1 cellular context compared by ENCODE assay signal in genomic region chr17:61444831-61445230, GRCh38.
TF ChIP-seq lines count a peak whose summit lies in the region.

No MANE protein-coding gene starts in this region.

TF ChIP-seq in A549, 52 proteins besides CTCF, POLR2A, EP300 and RAD21 (continued from another document):
- TF ChIP-seq E2F6 (IDR thresholded peaks at IDR 0.05; ENCODE audit: borderline replicate concordance, low read depth): no peak
- no peak for TF ChIP-seq MAFK (IDR thresholded peaks at IDR 0.05; ENCODE audit: partially characterized antibody)
- no peak for TF ChIP-seq NFE2L2 (conservative IDR thresholded peaks at IDR 0.05; ENCODE audit: low read length)
- no peak for TF ChIP-seq FOSB (CRISPR knock-in tag; IDR thresholded peaks at IDR 0.05)
- no peak for TF ChIP-seq ZC3H11A (IDR thresholded peaks at IDR 0.05)
- TF ChIP-seq NPAS2 (CRISPR knock-in tag; IDR thresholded peaks at IDR 0.05; ENCODE audit: borderline replicate concordance): no peak
- TF ChIP-seq BCL3 (IDR thresholded peaks at IDR 0.05): no peak
- no peak for TF ChIP-seq RFX5 (IDR thresholded peaks at IDR 0.05)
- TF ChIP-seq ELK1 (IDR thresholded peaks at IDR 0.05; ENCODE audit: low read depth, low read length): no peak
- TF ChIP-seq REST (IDR thresholded peaks at IDR 0.05): no peak
- TF ChIP-seq NR3C1 (IDR thresholded peaks at IDR 0.05): no peak
- no peak for TF ChIP-seq TP53 (CRISPR knock-in tag; IDR thresholded peaks at IDR 0.05)
- TF ChIP-seq EHMT2 (IDR thresholded peaks at IDR 0.05; ENCODE audit: low read depth): no peak
- no peak for TF ChIP-seq ESRRA (IDR thresholded peaks at IDR 0.05; ENCODE audit: borderline replicate concordance, low read length)
- no peak for TF ChIP-seq RARB (CRISPR knock-in tag; IDR thresholded peaks at IDR 0.05)
- no peak for TF ChIP-seq EHF (CRISPR knock-in tag; IDR thresholded peaks at IDR 0.05)
- no peak for TF ChIP-seq MYC (IDR thresholded peaks at IDR 0.05; ENCODE audit: borderline replicate concordance, low read length)
- no peak for TF ChIP-seq FOXS1 (CRISPR knock-in tag; IDR thresholded peaks at IDR 0.05)
